11 cellular contexts compared by ENCODE assay signal in the genomic region with DNA sequence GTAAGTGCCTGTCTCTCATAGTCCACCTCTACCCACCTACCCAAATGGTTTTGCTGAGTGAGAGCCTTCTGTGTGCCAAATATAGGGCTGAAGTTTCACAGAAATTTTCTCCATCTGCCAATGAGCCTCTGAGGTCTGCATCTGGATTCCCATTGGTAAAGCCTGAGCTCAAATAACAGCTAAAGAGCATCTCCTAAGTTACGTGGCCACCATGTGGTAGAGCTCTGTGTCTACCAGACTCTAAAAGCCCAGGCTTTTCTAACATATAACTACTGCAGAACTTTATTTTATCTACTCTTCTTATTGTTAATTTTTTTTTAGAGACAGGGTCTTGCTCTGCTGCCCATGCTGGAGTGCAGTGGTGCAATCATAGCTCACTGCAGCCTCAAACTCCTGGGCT. TPM values are rescaled to one million over a fixed set of nuclear protein-coding genes. Genes with fewer than 3 reads are reported as not detected.
DNase-seq lines count a peak whose midpoint lies in the region; ATAC-seq and TF ChIP-seq lines count a peak whose summit lies in the region.
"Had no signal": no experiment of that assay in that cellular context is flagged by ENCODE, and none has a peak within 500 bp of the region (broad histone marks: within the 10 kb centered on the region; RNA-seq: fewer than 3 reads in every experiment).

No MANE protein-coding gene starts in this region.

- no peaks in the 10 kb centered on the region for H3K4me1 ChIP-seq in Loucy (ENCODE audit: insufficient read depth, low read length, poor library complexity, severe bottlenecking)
- no peaks in the 10 kb centered on the region for H3K4me1 ChIP-seq in mesenchymal stem cell (ENCODE audit: control insufficient read depth, insufficient read depth, low read depth, low read length)

- peak; percentile 52 for TF ChIP-seq CTCF in Loucy (conservative IDR thresholded peaks at IDR 0.05; ENCODE audit: low read length)
- peak; percentile 34; the same call in 1 of the 2 replicates for TF ChIP-seq CTCF in WERI-Rb-1 (IDR thresholded peaks at IDR 0.05; ENCODE audit: low read depth, low read length)

- H3K18ac ChIP-seq in mesenchymal stem cell (ENCODE audit: low read depth in 1 of 2, low read length in 2 of 2), result no peak overlapping the region

- H3K4me3 ChIP-seq in Loucy (ENCODE audit: low read length, poor library complexity, severe bottlenecking) (no peak overlapping the region), WERI-Rb-1 (ENCODE audit: low read depth, low read length) (no peak overlapping the region), mesenchymal stem cell (ENCODE audit: insufficient read depth in 1 of 2, low read depth in 1 of 2, low read length in 2 of 2) (no peak overlapping the region)

- WGBS in mesenchymal stem cell, result 75% methylated on average over 1 of the region's 1 CpG

- no peak overlapping the region for H2AFZ ChIP-seq in Loucy (ENCODE audit: low read length)
- H2AFZ ChIP-seq in mesenchymal stem cell (ENCODE audit: low read depth, low read length), result no peak overlapping the region

- no peak overlapping the region for H2BK120ac ChIP-seq in mesenchymal stem cell (ENCODE audit: low read depth, low read length)

- H2BK5ac ChIP-seq in mesenchymal stem cell (ENCODE audit: low read depth, low read length, poor library complexity, severe bottlenecking), result no peak overlapping the region

- H4K91ac ChIP-seq in mesenchymal stem cell (ENCODE audit: low read length), result no peak overlapping the region

- DNase-seq in NCI-H524 (lab: John Stamatoyannopoulos, UW), result peak; percentile 4 to 46
- no peak for DNase-seq in NCI-H524 treated with DMSO at 0.1 percent for 48 hours (lab: John Stamatoyannopoulos, UW)
- DNase-seq in WERI-Rb-1, result no peak
- DNase-seq in mesenchymal stem cell, result peak; percentile 6
- DNase-seq in NCI-H128 (lab: John Stamatoyannopoulos, UW; ENCODE audit: unreplicated experiment), result no peak
- DNase-seq in amygdala (lab: John Stamatoyannopoulos, UW), result no peak
- DNase-seq: activated CD4-positive, alpha-beta T cell treated with anti-CD3 and anti-CD28 coated beads for 36 hours; C1 segment of cervical spinal cord had no signal

- H3K4me2 ChIP-seq in Loucy (ENCODE audit: low read depth, low read length, poor library complexity, severe bottlenecking) (no peak overlapping the region), mesenchymal stem cell (ENCODE audit: low read length, poor library complexity, severe bottlenecking) (no peak overlapping the region)
- H3K4me2 ChIP-seq: KMS-11 had no signal

- H3K79me2 ChIP-seq in Loucy (ENCODE audit: insufficient read depth, low read length), result no peaks in the 10 kb centered on the region

- H3K9me2 ChIP-seq in Loucy (replicated peaks; ENCODE audit: low read depth, low read length), result no peaks in the 10 kb centered on the region

- H3K9ac ChIP-seq in Loucy (ENCODE audit: low read depth, low read length, poor library complexity, severe bottlenecking), result no peak overlapping the region
- H3K9ac ChIP-seq in mesenchymal stem cell (ENCODE audit: low read length), result no peak overlapping the region
- H3K9ac ChIP-seq: KMS-11 had no signal

- H3K79me1 ChIP-seq in mesenchymal stem cell (replicated peaks; ENCODE audit: low read length, poor library complexity, severe bottlenecking), result no peaks in the 10 kb centered on the region

- no peak overlapping the region for H3K14ac ChIP-seq in mesenchymal stem cell (ENCODE audit: low read length in 2 of 2)

- H3K36me3 ChIP-seq in Loucy (ENCODE audit: insufficient read depth, low read length) (no peaks in the 10 kb centered on the region), WERI-Rb-1 (no peaks in the 10 kb centered on the region), mesenchymal stem cell (ENCODE audit: control insufficient read depth in 1 of 2, insufficient read depth in 2 of 2, low read depth in 1 of 2, low read length in 2 of 2) (no peaks in the 10 kb centered on the region)

- H3K9me3 ChIP-seq in Loucy (ENCODE audit: insufficient read depth, low read depth, low read length) (no peaks in the 10 kb centered on the region), WERI-Rb-1 (ENCODE audit: severe bottlenecking) (no peaks in the 10 kb centered on the region), mesenchymal stem cell (ENCODE audit: control insufficient read depth, low read length) (no peaks in the 10 kb centered on the region)

- ATAC-seq in activated CD4-positive, CD25-positive, alpha-beta regulatory T cell treated with anti-CD3 and anti-CD28 coated beads, Interleukin-2, amount 50 U/mL, for 24 hours, result no peak
- ATAC-seq: activated CD4-positive, alpha-beta T cell treated with anti-CD3 and anti-CD28 coated beads for 36 hours had no signal

- H3K27ac ChIP-seq in WERI-Rb-1 (no peak overlapping the region), mesenchymal stem cell (ENCODE audit: low read length, poor library complexity, severe bottlenecking) (no peak overlapping the region)
- H3K27ac ChIP-seq: KMS-11 had no signal

- no peak overlapping the region for H2BK15ac ChIP-seq in mesenchymal stem cell (ENCODE audit: low read depth, poor library complexity, severe bottlenecking)

- H4K20me1 ChIP-seq in Loucy (ENCODE audit: insufficient read depth, low read length, poor library complexity, severe bottlenecking), result no peaks in the 10 kb centered on the region

- no peak overlapping the region for H3K23ac ChIP-seq in mesenchymal stem cell (ENCODE audit: low read length in 2 of 2)

- no peak overlapping the region for H3K4ac ChIP-seq in mesenchymal stem cell (ENCODE audit: low read depth in 1 of 2, low read length in 2 of 2)

- H4K8ac ChIP-seq in mesenchymal stem cell (ENCODE audit: low read length), result no peak overlapping the region

- no peaks in the 10 kb centered on the region for H3K27me3 ChIP-seq in Loucy (ENCODE audit: insufficient read depth, low read length, poor library complexity, severe bottlenecking)
- H3K27me3 ChIP-seq in WERI-Rb-1 (ENCODE audit: insufficient read depth, low read depth, severe bottlenecking), result no peaks in the 10 kb centered on the region
- H3K27me3 ChIP-seq in mesenchymal stem cell (ENCODE audit: control insufficient read depth in 1 of 2, insufficient read depth in 1 of 2, low read length in 2 of 2), result peaks cover 3 to 10% of the 10 kb centered on the region in 2 experiments

- H2BK12ac ChIP-seq in mesenchymal stem cell (ENCODE audit: low read length in 2 of 2), result no peak overlapping the region

- H2AK5ac ChIP-seq in mesenchymal stem cell (ENCODE audit: low read length, severe bottlenecking), result no peak overlapping the region

- H3F3A ChIP-seq in Loucy (ENCODE audit: low read depth), result no peaks in the 10 kb centered on the region

RNA-seq across cellular contexts. Expression of gene AMDHD1, which starts 16.0 kb away (rescaled TPM):
- polyA plus RNA-seq in mesenchymal stem cell (2013, experiment 1 of 2), result 0.03 TPM
- 0.05 TPM for polyA plus RNA-seq in mesenchymal stem cell (2013, experiment 2 of 2)

RNA-seq across cellular contexts. Expression of gene CCDC38, which starts 16.7 kb away (rescaled TPM):
- polyA plus RNA-seq in mesenchymal stem cell (2013, experiment 1 of 2), result 0.01 TPM
- 0.01 TPM for polyA plus RNA-seq in mesenchymal stem cell (2013, experiment 2 of 2)

RNA-seq across cellular contexts. Expression of gene HAL, which starts 37.0 kb away (rescaled TPM):
- 0.01 TPM for polyA plus RNA-seq in mesenchymal stem cell (2013, experiment 1 of 2)
- 0.05 TPM for polyA plus RNA-seq in mesenchymal stem cell (2013, experiment 2 of 2)

Comparison
In these comparisons a context has a peak if more than half of its experiments do, and no peak if none do; other contexts are left out.
1. DNase-seq: peak in NCI-H524 (2 of 2) and mesenchymal stem cell (single experiment); none in NCI-H524 treated with DMSO at 0.1 percent for 48 hours (single experiment), WERI-Rb-1 (single experiment), NCI-H128 (single experiment) and amygdala (0 of 56).